ENCODE assay signal across 8 cellular contexts in the genomic region with DNA sequence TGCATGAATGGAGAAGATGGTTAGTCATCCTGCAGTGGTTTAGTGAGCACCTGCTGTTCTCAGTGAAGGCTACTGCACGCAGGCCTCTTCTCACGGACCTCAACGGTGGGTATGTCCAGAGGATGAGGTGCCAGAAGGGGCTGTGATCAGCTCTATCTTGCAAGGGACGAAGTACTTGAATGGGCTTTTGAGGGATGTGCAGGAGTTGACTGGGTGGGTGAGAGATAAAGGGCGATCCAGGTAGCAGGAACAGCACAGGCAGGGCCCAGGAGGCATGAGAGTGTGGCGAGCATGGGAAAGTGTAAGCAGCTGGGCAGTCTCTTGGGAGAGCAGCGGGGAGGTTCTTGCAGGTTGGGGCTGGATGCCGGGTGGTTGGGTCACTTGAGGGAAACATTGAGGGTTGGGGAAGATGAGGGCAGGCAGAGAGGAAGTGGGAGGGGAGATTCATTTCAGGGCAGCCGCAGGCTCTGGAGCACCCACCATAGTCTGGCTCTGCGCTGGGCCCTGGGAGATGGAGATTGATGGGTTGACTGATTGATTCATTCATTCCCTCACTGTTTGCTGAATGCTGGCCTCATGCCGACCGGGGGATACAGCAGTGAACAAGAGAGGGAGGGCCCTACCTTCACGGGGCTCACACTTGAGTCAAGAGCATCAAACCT.
DNase-seq lines count a peak whose midpoint lies in the region; ATAC-seq, FAIRE-seq and TF ChIP-seq lines count a peak whose summit lies in the region.

No MANE protein-coding gene starts in this region.

- no peak overlapping the region for H3K9ac ChIP-seq in kidney (ENCODE audit: low read length in 2 of 2)

- no peaks in the 10 kb centered on the region for H3K27me3 ChIP-seq in AG04450 (ENCODE audit: control insufficient read depth, insufficient read depth, low read length)

- H3K9me3 ChIP-seq in AG04450 (ENCODE audit: control insufficient read depth, insufficient read depth, low read length) (peaks cover 9% of the 10 kb centered on the region; the same call in 1 of the 2 replicates), kidney (ENCODE audit: control insufficient read depth in 1 of 2, low read length in 2 of 2) (no peaks in the 10 kb centered on the region)

- DNase-seq in AG04450 (ENCODE audit: low read depth, low spot score) (no peak), SHP77 treated with DMSO at 0.1 percent for 48 hours (lab: John Stamatoyannopoulos, UW) (peak; percentile 76), NCI-H1105 treated with DMSO at 0.1 percent for 48 hours (lab: John Stamatoyannopoulos, UW) (no peak), kidney (no peak), Right ventricle myocardium inferior (ENCODE audit: missing footprints) (no peak), T-helper 1 cell (no peak)

- TF ChIP-seq CTCF in AG04450 (IDR thresholded peaks at IDR 0.05; ENCODE audit: low read depth, low read length) = no peak
- TF ChIP-seq CTCF in kidney (IDR thresholded peaks at IDR 0.05; ENCODE audit: borderline replicate concordance, extremely low read depth, insufficient read depth) = no peak

- no peak overlapping the region for H3K4me3 ChIP-seq in AG04450 (ENCODE audit: low read depth, low read length)
- H3K4me3 ChIP-seq in kidney (ENCODE audit: low read length in 2 of 2) = no peak overlapping the region

- no peak for FAIRE-seq in kidney (lab: Jason Lieb, UNC)

- CTCF ChIA-PET in AG04450 (lab: Charles Lee) = interaction anchor here (1.1 to 1.2 kb wide), 2 partner anchors 17 to 18 kb away, joined by 3 to 4 read pairs; no protein-coding TSS in a partner anchor

- H3K4me1 ChIP-seq in kidney (ENCODE audit: control insufficient read depth in 1 of 2, insufficient read depth in 1 of 2, low read depth in 1 of 2, low read length in 2 of 2) = peaks cover 7 to 10% of the 10 kb centered on the region in 2 donors

- ATAC-seq in HG03025 (IDR thresholded peaks at IDR 0.05; ENCODE audit: low FRiP score, unreplicated experiment) (peak; percentile 50), Right ventricle myocardium inferior (no peak)

- TF ChIP-seq POLR2A in GM19099 (IDR thresholded peaks at IDR 0.05; ENCODE audit: extremely low read depth, insufficient read length, low read depth) = peak; percentile 51

- H3K27ac ChIP-seq in AG04450 (ENCODE audit: low read depth, low read length) (peak overlapping the region; percentile 57), kidney (ENCODE audit: low read depth in 2 of 2, low read length in 2 of 2) (no peak overlapping the region)

- H3K36me3 ChIP-seq in kidney (ENCODE audit: control insufficient read depth in 1 of 2, insufficient read depth in 2 of 2, low read length in 2 of 2) = no peaks in the 10 kb centered on the region

- POLR2A ChIA-PET in AG04450 (lab: Yijun Ruan, JAX) = interaction anchor here (1.0 to 1.1 kb wide), 2 partner anchors 8 to 17 kb away, joined by 3 to 9 read pairs; no protein-coding TSS in a partner anchor

- intact Hi-C loops in kidney (cut with DNase I) = no loop called here
- intact Hi-C loops in Right ventricle myocardium inferior (cut with DNase I) = no loop called here
